31 cellular contexts compared by ENCODE assay signal in the genomic region with DNA sequence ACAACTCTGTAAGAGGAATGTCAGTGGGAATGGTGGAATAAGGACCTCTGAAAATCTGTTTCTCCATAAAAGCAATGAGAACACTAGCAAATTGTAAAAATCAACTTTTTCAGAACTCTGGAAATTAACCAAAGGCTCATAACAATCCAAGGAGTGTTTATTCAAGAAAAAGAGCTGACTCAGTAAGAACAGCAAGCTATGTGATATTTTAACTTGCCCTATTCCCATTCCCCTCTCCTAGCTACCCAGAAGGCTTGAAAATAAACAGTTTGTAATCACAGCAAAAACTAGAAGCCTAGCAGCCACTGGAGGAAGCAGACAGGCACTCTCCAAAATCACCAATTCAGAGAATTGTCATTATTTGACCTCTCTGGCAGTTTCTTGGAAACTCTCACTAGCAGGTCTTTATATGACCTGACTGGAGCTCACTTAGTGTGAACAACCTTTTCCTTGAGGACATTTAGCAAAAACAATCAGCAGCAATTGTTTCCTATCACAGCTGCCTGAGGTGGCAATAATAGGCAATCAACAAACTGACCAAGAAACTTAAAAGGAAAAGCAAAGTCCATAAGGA.
DNase-seq lines count a peak whose midpoint lies in the region; ATAC-seq and TF ChIP-seq lines count a peak whose summit lies in the region.
"Had no signal": no experiment of that assay in that cellular context is flagged by ENCODE, and none has a peak within 500 bp of the region (broad histone marks: within the 10 kb centered on the region; RNA-seq: fewer than 3 reads in every experiment).

No MANE protein-coding gene starts in this region.

- H3K27me3 ChIP-seq in AG04450 (ENCODE audit: control insufficient read depth, insufficient read depth, low read length) (no peaks in the 10 kb centered on the region), PC-3 (ENCODE audit: low read length) (no peaks in the 10 kb centered on the region)
- H3K27me3 ChIP-seq: BLaER1 treated with 17β-estradiol and CSF1 and Interleukin-3, amounts not matched to agents 10 nM and 100 nM; dorsolateral prefrontal cortex; ovary; right atrium auricular region; vagina had no signal

- CTCF ChIA-PET in AG04450 (lab: Charles Lee) (no interaction called here), PC-3 (lab: Charles Lee) (no interaction called here)

- no peak overlapping the region for H2AFZ ChIP-seq in PC-3 (ENCODE audit: low read length)

- H3K4me3 ChIP-seq in AG04450 (ENCODE audit: low read depth, low read length) (no peak overlapping the region), PC-3 (ENCODE audit: low read length) (no peak overlapping the region), mucosa of descending colon (no peak overlapping the region)
- H3K4me3 ChIP-seq: BLaER1 treated with 17β-estradiol and CSF1 and Interleukin-3, amounts not matched to agents 10 nM and 100 nM; dorsolateral prefrontal cortex; ovary; right atrium auricular region; thoracic aorta; vagina had no signal

- H3K4me1 ChIP-seq in PC-3 (ENCODE audit: insufficient read depth, low read length): peaks cover 15% of the 10 kb centered on the region; the same call in 1 of the 2 replicates
- peaks cover 6% of the 10 kb centered on the region for H3K4me1 ChIP-seq in mucosa of descending colon (ENCODE audit: low read depth)
- H3K4me1 ChIP-seq: BLaER1 treated with 17β-estradiol and CSF1 and Interleukin-3, amounts not matched to agents 10 nM and 100 nM had no signal

- no peak overlapping the region for H3K4me2 ChIP-seq in PC-3 (ENCODE audit: low read length)
- H3K4me2 ChIP-seq: BLaER1 treated with 17β-estradiol and CSF1 and Interleukin-3, amounts not matched to agents 10 nM and 100 nM had no signal

- H3K27ac ChIP-seq in AG04450 (ENCODE audit: low read depth, low read length) (peak overlapping the region; percentile 23), PC-3 (ENCODE audit: low read length) (peak overlapping the region; percentile 5)
- H3K27ac ChIP-seq: BLaER1 treated with 17β-estradiol and CSF1 and Interleukin-3, amounts not matched to agents 10 nM and 100 nM; dorsolateral prefrontal cortex; HL-60; right atrium auricular region; RWPE1; thoracic aorta; vagina had no signal

- BruUV-seq in PC-3 (replicated peaks; lab: Mats Ljungman, UMichigan): no TSS peak

- H3K9me3 ChIP-seq in AG04450 (ENCODE audit: control insufficient read depth, insufficient read depth, low read length) (no peaks in the 10 kb centered on the region), PC-3 (ENCODE audit: low read length) (no peaks in the 10 kb centered on the region), mucosa of descending colon (no peaks in the 10 kb centered on the region)
- H3K9me3 ChIP-seq: right atrium auricular region, thoracic aorta, vagina had no signal

- TF ChIP-seq CTCF in AG04450 (IDR thresholded peaks at IDR 0.05; ENCODE audit: low read depth, low read length) (no peak), PC-3 (conservative IDR thresholded peaks at IDR 0.05; ENCODE audit: low read depth, low read length) (no peak), mucosa of descending colon (IDR thresholded peaks at IDR 0.05) (no peak)

- ATAC-seq in PC-3 (no peak), mucosa of descending colon (peak; percentile 55)
- ATAC-seq: natural killer cell, SK-N-SH treated with all-trans-retinoic acid at 6 μM for 48 hours had no signal

- H3K9ac ChIP-seq in PC-3 (ENCODE audit: low read length): no peak overlapping the region
- H3K9ac ChIP-seq: BLaER1 treated with 17β-estradiol and CSF1 and Interleukin-3, amounts not matched to agents 10 nM and 100 nM had no signal

- H3K79me2 ChIP-seq in PC-3 (ENCODE audit: low read length): no peaks in the 10 kb centered on the region

- no peaks in the 10 kb centered on the region for H4K20me1 ChIP-seq in PC-3 (ENCODE audit: low read length)
- H4K20me1 ChIP-seq: BLaER1 treated with 17β-estradiol and CSF1 and Interleukin-3, amounts not matched to agents 10 nM and 100 nM had no signal

- H3F3A ChIP-seq in PC-3 (ENCODE audit: low read length, unreplicated experiment): no peaks in the 10 kb centered on the region

- H3K9me2 ChIP-seq in PC-3 (replicated peaks; ENCODE audit: low read length): no peaks in the 10 kb centered on the region

- DNase-seq in AG04450 (ENCODE audit: low read depth, low spot score) (no peak), PC-3 (no peak), dermis blood vessel endothelial cell (peak; percentile 27), mucosa of descending colon (no peak), glomerular visceral epithelial cell (ENCODE audit: extremely low spot score) (no peak), NCI-H345 treated with DMSO at 0.1 percent for 48 hours (lab: John Stamatoyannopoulos, UW; ENCODE audit: unreplicated experiment) (no peak), dedifferentiated amniotic fluid mesenchymal stem cell (ENCODE audit: extremely low spot score) (no peak)
- DNase-seq in effector CD8-positive, alpha-beta T cell (lab: John Stamatoyannopoulos, UW): no peak
- DNase-seq: ACHN; activated CD4-positive, alpha-beta T cell treated with anti-CD3 and anti-CD28 coated beads, Interleukin-2, amount 50 U/mL, for 48 hours; activated gamma-delta T cell; dorsolateral prefrontal cortex; H7; head of caudate nucleus; natural killer cell; NCI-H1105 treated with DMSO at 0.1 percent for 48 hours; NCI-H2081; NCI-H226; NCI-H748 treated with DMSO at 0.1 percent for 48 hours; ovary; stimulated activated CD4-positive, alpha-beta T cell treated with anti-CD3 and anti-CD28 coated beads, Interleukin-12 subunit alpha, Interleukin-12 subunit beta, amount 100 ng/mL, for 4 hours; stimulated activated CD4-positive, alpha-beta T cell treated with anti-CD3 and anti-CD28 coated beads, Interleukin-4, amount 100 ng/mL, for 4 hours; stimulated activated naive CD4-positive, alpha-beta T cell treated with Interleukin-2 at 50 U/mL for 16 hours; T-helper 9 cell had no signal

- intact Hi-C loops in PC-3 (cut with micrococcal nuclease) (loop anchor here (10.0 kb wide), 2 partner anchors 135 to 595 kb away; no protein-coding TSS in a partner anchor), mucosa of descending colon (cut with DNase I, micrococcal nuclease) (no loop called here)

- no peaks in the 10 kb centered on the region for H3K36me3 ChIP-seq in PC-3 (ENCODE audit: low read depth, low read length)
- H3K36me3 ChIP-seq in mucosa of descending colon (ENCODE audit: low read depth): no peaks in the 10 kb centered on the region
- H3K36me3 ChIP-seq: BLaER1 treated with 17β-estradiol and CSF1 and Interleukin-3, amounts not matched to agents 10 nM and 100 nM; ovary; right atrium auricular region; thoracic aorta; vagina had no signal

- POLR2A ChIA-PET in AG04450 (lab: Yijun Ruan, JAX) (no interaction called here), PC-3 (lab: Charles Lee; ENCODE audit: unreplicated experiment) (interaction anchor here (0.7 kb wide), 1 partner anchor 163 kb away, joined by 5 read pairs; the partner anchor contains the start of gene STT3B)
